23 cellular contexts compared by ENCODE assay signal in the genomic region with DNA sequence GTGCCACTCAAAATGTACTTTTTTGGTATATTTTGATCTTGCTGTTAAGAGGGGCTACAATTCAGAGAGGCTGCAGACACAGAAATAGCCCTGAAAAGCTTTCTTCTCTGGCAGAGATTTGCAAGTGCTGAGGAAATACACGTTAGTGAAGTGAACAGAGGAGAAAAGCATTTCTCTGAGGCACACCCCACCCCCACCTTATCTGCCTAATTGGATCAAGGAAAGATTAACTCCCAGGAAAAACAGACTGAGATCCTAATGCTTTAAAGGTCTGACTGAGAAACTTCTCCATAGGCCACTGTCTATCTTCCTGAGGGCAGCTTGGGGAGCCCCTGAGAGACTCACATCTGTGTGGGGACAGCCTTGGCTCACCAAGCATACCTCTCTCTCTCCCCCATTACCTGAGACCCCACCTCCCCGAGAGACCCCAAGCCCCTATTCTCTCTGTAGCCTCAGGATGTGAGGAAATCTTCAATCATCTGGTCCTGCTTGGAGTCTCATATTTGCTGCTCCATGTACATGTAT. TPM values are rescaled to one million over a fixed set of nuclear protein-coding genes. Genes with fewer than 3 reads are reported as not detected.
A peak's percentile ranks its signal among the peaks of the same experiment; 100 is the strongest.
DNase-seq lines count a peak whose midpoint lies in the region; ATAC-seq, FAIRE-seq and TF ChIP-seq lines count a peak whose summit lies in the region.
"Had no signal": no experiment of that assay in that cellular context is flagged by ENCODE, and none has a peak within 500 bp of the region (broad histone marks: within the 10 kb centered on the region; RNA-seq: fewer than 3 reads in every experiment).

No MANE protein-coding gene starts in this region.

- H3K27me3 Mint-ChIP-seq in neural progenitor cell (ENCODE audit: insufficient read depth, low read depth): peaks cover 8% of the 10 kb centered on the region
- no peaks in the 10 kb centered on the region for H3K27me3 Mint-ChIP-seq in activated CD8-positive, alpha-beta memory T cell treated with anti-CD3 and anti-CD28 coated beads, Interleukin-2, amount 10 ng/mL, durations not matched to agents 7 days and 5 days
- H3K27me3 Mint-ChIP-seq: IgD-negative memory B cell had no signal

- H3K4me1 ChIP-seq in A549: peaks cover 66% of the 10 kb centered on the region
- H3K4me1 ChIP-seq in HUES48 (ENCODE audit: control insufficient read depth, insufficient read depth, low read length): no peaks in the 10 kb centered on the region
- peaks cover 13% of the 10 kb centered on the region for H3K4me1 ChIP-seq in neural progenitor cell
- peaks cover 2% of the 10 kb centered on the region for H3K4me1 ChIP-seq in osteoblast (ENCODE audit: insufficient read depth, low read length)
- H3K4me1 ChIP-seq in effector memory CD4-positive, alpha-beta T cell (ENCODE audit: control insufficient read depth, insufficient read depth, low read length, poor library complexity, severe bottlenecking): no peaks in the 10 kb centered on the region
- H3K4me1 ChIP-seq: BLaER1 had no signal

- peak; percentile 60 to 61; a peak in 5 of 6 replicates for ATAC-seq in A549
- no peak for ATAC-seq in activated CD8-positive, alpha-beta memory T cell treated with anti-CD3 and anti-CD28 coated beads, Interleukin-2, amount 10 ng/mL, durations not matched to agents 7 days and 5 days
- ATAC-seq: SK-N-SH treated with all-trans-retinoic acid at 6 μM for 48 hours had no signal

- no peak for TF ChIP-seq EP300 in A549 (IDR thresholded peaks at IDR 0.05)

- no peak for DNase-seq in A549 (ENCODE audit: low read depth in 1 of 2, low spot score in 1 of 2)
- DNase-seq in epithelial cell of prostate (ENCODE audit: low read depth, low spot score): no peak
- DNase-seq in neural progenitor cell (ENCODE audit: low spot score): peak; percentile 60
- no peak for DNase-seq in SIG-M5 (lab: John Stamatoyannopoulos, UW)
- no peak for DNase-seq in osteoblast (ENCODE audit: insufficient read length, low spot score, missing footprints)
- no peak for DNase-seq in effector memory CD4-positive, alpha-beta T cell
- DNase-seq in activated CD8-positive, alpha-beta memory T cell treated with anti-CD3 and anti-CD28 coated beads, Interleukin-2, amount 10 ng/mL, durations not matched to agents 7 days and 5 days: no peak
- DNase-seq: 8988T; CD4-positive, alpha-beta memory T cell; DMS79 treated with DMSO at 0.1 percent for 48 hours; H7; Kasumi-1; MM.1S; NCI-H1092; NCI-H1436 treated with DMSO at 0.1 percent for 48 hours; NCI-H2029; NCI-H2171; NCI-H446 had no signal

- FAIRE-seq in A549 (lab: Jason Lieb, UNC): no peak

- no peaks in the 10 kb centered on the region for H4K20me1 ChIP-seq in neural progenitor cell (ENCODE audit: low read depth)
- H4K20me1 ChIP-seq in osteoblast (ENCODE audit: insufficient read depth, low read length): no peaks in the 10 kb centered on the region
- H4K20me1 ChIP-seq: BLaER1 had no signal

- TF ChIP-seq RAD21 in A549 (conservative IDR thresholded peaks at IDR 0.05 in 1 of 2, IDR thresholded peaks at IDR 0.05 in 1 of 2): no peak

- peaks cover 14% of the 10 kb centered on the region for H3K4me1 Mint-ChIP-seq in neural progenitor cell
- no peaks in the 10 kb centered on the region for H3K4me1 Mint-ChIP-seq in activated CD8-positive, alpha-beta memory T cell treated with anti-CD3 and anti-CD28 coated beads, Interleukin-2, amount 10 ng/mL, durations not matched to agents 7 days and 5 days
- H3K4me1 Mint-ChIP-seq: CD4-positive, alpha-beta memory T cell; IgD-negative memory B cell had no signal

- H3K27me3 ChIP-seq in HUES48 (ENCODE audit: control insufficient read depth, insufficient read depth, low read length) (no peaks in the 10 kb centered on the region), neural progenitor cell (no peaks in the 10 kb centered on the region), osteoblast (ENCODE audit: insufficient read depth, low read length) (no peaks in the 10 kb centered on the region)
- no peaks in the 10 kb centered on the region for H3K27me3 ChIP-seq in effector memory CD4-positive, alpha-beta T cell (replicated peaks; ENCODE audit: control insufficient read depth, insufficient read depth, low read length, poor library complexity, severe bottlenecking)
- H3K27me3 ChIP-seq: BLaER1 had no signal

- TF ChIP-seq POLR2A in A549 (IDR thresholded peaks at IDR 0.05; ENCODE audit: low read length): no peak

- H3K9ac ChIP-seq in HUES48 (ENCODE audit: low read depth, low read length): no peak overlapping the region
- no peak overlapping the region for H3K9ac ChIP-seq in neural progenitor cell
- H3K9ac ChIP-seq: BLaER1 had no signal

- H3K9me3 ChIP-seq in A549 (peaks cover 16% of the 10 kb centered on the region; the same call in 1 of the 3 replicates), HUES48 (ENCODE audit: control insufficient read depth, insufficient read depth, low read length) (no peaks in the 10 kb centered on the region), neural progenitor cell (ENCODE audit: low read depth) (no peaks in the 10 kb centered on the region), osteoblast (ENCODE audit: low read depth, low read length) (no peaks in the 10 kb centered on the region)
- no peaks in the 10 kb centered on the region for H3K9me3 ChIP-seq in effector memory CD4-positive, alpha-beta T cell (ENCODE audit: control insufficient read depth, low read length)
- H3K9me3 ChIP-seq: BLaER1 had no signal

- no peaks in the 10 kb centered on the region for H3K9me3 Mint-ChIP-seq in neural progenitor cell
- H3K9me3 Mint-ChIP-seq in activated CD8-positive, alpha-beta memory T cell treated with anti-CD3 and anti-CD28 coated beads, Interleukin-2, amount 10 ng/mL, durations not matched to agents 7 days and 5 days (ENCODE audit: low read depth): no peaks in the 10 kb centered on the region
- H3K9me3 Mint-ChIP-seq: CD4-positive, alpha-beta memory T cell had no signal

- WGBS in A549 (ENCODE audit: missing lambda C conversion rate): 6% methylated on average over 2 of the region's 2 CpGs

- H3K27ac ChIP-seq in A549 (peak overlapping the region; percentile 95 to 96), HUES48 (ENCODE audit: low read depth, low read length) (peak overlapping the region; percentile 20), epithelial cell of prostate (peak overlapping the region; percentile 1), neural progenitor cell (no peak overlapping the region), osteoblast (ENCODE audit: low read depth, low read length) (no peak overlapping the region)
- no peak overlapping the region for H3K27ac ChIP-seq in effector memory CD4-positive, alpha-beta T cell (ENCODE audit: insufficient read depth, low read length, poor library complexity, severe bottlenecking)
- H3K27ac ChIP-seq: BLaER1 had no signal

- CTCF ChIA-PET in A549 (lab: Yijun Ruan, JAX): interaction anchor here (0.7 to 2.0 kb wide), 4 partner anchors 9 to 189 kb away, joined by 3 to 7 read pairs (median 4); no protein-coding TSS in a partner anchor
- CTCF ChIA-PET in activated CD8-positive, alpha-beta memory T cell treated with anti-CD3 and anti-CD28 coated beads, Interleukin-2, amount 10 ng/mL, durations not matched to agents 7 days and 5 days (lab: Charles Lee): no interaction called here

- no peaks in the 10 kb centered on the region for H3F3A ChIP-seq in neural progenitor cell (ENCODE audit: low read depth)

- no peaks in the 10 kb centered on the region for H3K36me3 Mint-ChIP-seq in neural progenitor cell
- H3K36me3 Mint-ChIP-seq in activated CD8-positive, alpha-beta memory T cell treated with anti-CD3 and anti-CD28 coated beads, Interleukin-2, amount 10 ng/mL, durations not matched to agents 7 days and 5 days: no peaks in the 10 kb centered on the region
- H3K36me3 Mint-ChIP-seq: CD4-positive, alpha-beta memory T cell; IgD-negative memory B cell had no signal

- H3K4me3 Mint-ChIP-seq in neural progenitor cell: no peak overlapping the region
- H3K4me3 Mint-ChIP-seq in activated CD8-positive, alpha-beta memory T cell treated with anti-CD3 and anti-CD28 coated beads, Interleukin-2, amount 10 ng/mL, durations not matched to agents 7 days and 5 days: no peak overlapping the region
- H3K4me3 Mint-ChIP-seq: CD4-positive, alpha-beta memory T cell; IgD-negative memory B cell had no signal

- H2AFZ ChIP-seq in neural progenitor cell (replicated peaks) (no peak overlapping the region), osteoblast (ENCODE audit: low read length) (no peak overlapping the region)

- no peak overlapping the region for H3K4me3 ChIP-seq in A549
- H3K4me3 ChIP-seq in HUES48 (ENCODE audit: low read depth, low read length): no peak overlapping the region
- H3K4me3 ChIP-seq in neural progenitor cell: peak overlapping the region; percentile 27
- no peak overlapping the region for H3K4me3 ChIP-seq in osteoblast (ENCODE audit: insufficient read depth, low read length)
- H3K4me3 ChIP-seq in effector memory CD4-positive, alpha-beta T cell (ENCODE audit: insufficient read depth, low read depth, low read length, poor library complexity, severe bottlenecking): no peak overlapping the region
- H3K4me3 ChIP-seq: BLaER1 had no signal

- H3K36me3 ChIP-seq in HUES48 (ENCODE audit: control insufficient read depth, insufficient read depth, low read length): no peaks in the 10 kb centered on the region
- H3K36me3 ChIP-seq in neural progenitor cell: no peaks in the 10 kb centered on the region
- no peaks in the 10 kb centered on the region for H3K36me3 ChIP-seq in osteoblast (ENCODE audit: insufficient read depth, low read length)
- no peaks in the 10 kb centered on the region for H3K36me3 ChIP-seq in effector memory CD4-positive, alpha-beta T cell (ENCODE audit: control insufficient read depth, insufficient read depth, low read length)
- H3K36me3 ChIP-seq: BLaER1 had no signal

- H3K27ac Mint-ChIP-seq in neural progenitor cell: no peak overlapping the region
- H3K27ac Mint-ChIP-seq in activated CD8-positive, alpha-beta memory T cell treated with anti-CD3 and anti-CD28 coated beads, Interleukin-2, amount 10 ng/mL, durations not matched to agents 7 days and 5 days: no peak overlapping the region
- H3K27ac Mint-ChIP-seq: IgD-negative memory B cell had no signal

- TF ChIP-seq CTCF in A549 (IDR thresholded peaks at IDR 0.05): no peak
- TF ChIP-seq CTCF in neural progenitor cell (IDR thresholded peaks at IDR 0.05): no peak
- no peak for TF ChIP-seq CTCF in osteoblast (IDR thresholded peaks at IDR 0.05; ENCODE audit: extremely low read depth, low read depth, low read length)

- H3K79me2 ChIP-seq in neural progenitor cell (ENCODE audit: low read depth) (no peaks in the 10 kb centered on the region), osteoblast (ENCODE audit: insufficient read depth, low read length) (no peaks in the 10 kb centered on the region)

- H3K4me2 ChIP-seq in A549 (peak overlapping the region; percentile 71), neural progenitor cell (peak overlapping the region; percentile 73), osteoblast (ENCODE audit: insufficient read depth, low read length) (no peak overlapping the region)
- H3K4me2 ChIP-seq: BLaER1 had no signal

- POLR2A ChIA-PET in A549 (lab: Yijun Ruan, JAX): interaction anchor here (1.3 kb wide), 1 partner anchor 15 kb away, joined by 8 read pairs; the partner anchor contains the start of gene AKR1C3

RNA-seq across cellular contexts. Expression of gene AKR1C3, which starts 14.8 kb away (rescaled TPM):
- polyA plus RNA-seq in A549 (2011; rRNA removed): 3,820 and 4,867 TPM in 2 replicates
- polyA plus RNA-seq in A549 (2012; cell fraction: cytosol; rRNA removed): 1,990 and 2,211 TPM in 2 replicates
- polyA plus RNA-seq in A549 (2012; cell fraction: nucleus; rRNA removed): 1,508 and 2,046 TPM in 2 replicates
- 1,744 to 2,157 TPM (median 1,998 TPM) in 3 replicates for polyA plus RNA-seq in A549 (2017; fragmentation: RNase III; extraction: RNeasy Plus Mini Kit Qiagen cat#74134 plus additional on column Dnase treatment)
- 1,379 and 1,525 TPM in 2 replicates for polyA minus RNA-seq in A549 (2011; rRNA and poly(A)+ RNA removed)
- 1.9 and 2.8 TPM in 2 replicates for total RNA-seq in neural progenitor cell (ENCODE audit: low replicate concordance)
- total RNA-seq in osteoblast: 207 and 238 TPM in 2 replicates
- under 1 TPM; 0.68 to 0.88 TPM for total RNA-seq in activated CD8-positive, alpha-beta memory T cell treated with anti-CD3 and anti-CD28 coated beads, Interleukin-2, amount 10 ng/mL, durations not matched to agents 7 days and 5 days
- total RNA-seq: OCI-LY7 had no signal

Comparison
In these comparisons a context has a peak if more than half of its experiments do, and no peak if none do; other contexts are left out.
1. H3K27ac ChIP-seq: peak in A549 (2 of 2), HUES48 (single experiment) and epithelial cell of prostate (single experiment); none in neural progenitor cell (single experiment), osteoblast (single experiment) and effector memory CD4-positive, alpha-beta T cell (single experiment).
2. RNA of gene AKR1C3, which starts 14.8 kb away (total RNA-seq): 207 to 238 TPM in osteoblast; 1.9 to 2.8 TPM in neural progenitor cell and 0.68 to 0.88 TPM in activated CD8-positive, alpha-beta memory T cell treated with anti-CD3 and anti-CD28 coated beads, Interleukin-2, amount 10 ng/mL, durations not matched to agents 7 days and 5 days; every median in the first group is over 10 times any median in the second.